In genomic region chr17:32846143-32846542, GRCh38 we compare ENCODE assay signal across 27 cellular contexts.
"Had no signal": no experiment of that assay in that cellular context is flagged by ENCODE, and none has a peak within 500 bp of the region (broad histone marks: within the 10 kb centered on the region; RNA-seq: fewer than 3 reads in every experiment).

No MANE protein-coding gene starts in this region.

- H3K4me3 Mint-ChIP-seq: immature natural killer cell; naive thymus-derived CD4-positive, alpha-beta T cell; natural killer cell treated with Interleukin-12 subunit alpha and Interleukin-12 subunit beta and Interleukin-15 and Interleukin-18, amount 100 ng/mL, for 72 hours; stimulated activated memory B cell treated with anti-CD40 and anti-IgM and Interleukin-4, amounts not matched to agents 10 μg/mL and 1 μg/mL and 100 μg/mL, for 72 hours; stimulated activated naive CD8-positive, alpha-beta T cell treated with anti-CD3 and anti-CD28 coated beads, Interleukin-15, amount 100 ng/mL, for 72 hours; type B pancreatic cell had no signal

- H3K4me2 ChIP-seq: smooth muscle cell had no signal

- H3K9me3 ChIP-seq: left ventricle myocardium inferior, mucosa of descending colon, ovary, right atrium auricular region, right lobe of liver, tibial nerve, uterus had no signal

- H3K27ac ChIP-seq: left ventricle myocardium inferior, ovary, right lobe of liver, tibial nerve, uterus had no signal

- H3K27ac Mint-ChIP-seq: immature natural killer cell; naive thymus-derived CD4-positive, alpha-beta T cell; natural killer cell treated with Interleukin-12 subunit alpha and Interleukin-12 subunit beta and Interleukin-15 and Interleukin-18, amount 100 ng/mL, for 72 hours; progenitor cell of endocrine pancreas; stimulated activated memory B cell treated with anti-CD40 and anti-IgM and Interleukin-4, amounts not matched to agents 10 μg/mL and 1 μg/mL and 100 μg/mL, for 72 hours; stimulated activated naive CD8-positive, alpha-beta T cell treated with anti-CD3 and anti-CD28 coated beads, Interleukin-15, amount 100 ng/mL, for 72 hours; type B pancreatic cell had no signal

- ATAC-seq: left colon; mucosa of descending colon; naive thymus-derived CD4-positive, alpha-beta T cell; natural killer cell treated with Interleukin-12 subunit alpha and Interleukin-12 subunit beta and Interleukin-15 and Interleukin-18, amount 100 ng/mL, for 72 hours; right lobe of liver; stimulated activated memory B cell treated with anti-CD40 and anti-IgM and Interleukin-4, amounts not matched to agents 10 μg/mL and 1 μg/mL and 100 μg/mL, for 72 hours; stimulated activated naive CD8-positive, alpha-beta T cell treated with anti-CD3 and anti-CD28 coated beads, Interleukin-15, amount 100 ng/mL, for 72 hours had no signal

- H3K36me3 Mint-ChIP-seq: immature natural killer cell; naive thymus-derived CD4-positive, alpha-beta T cell; natural killer cell treated with Interleukin-12 subunit alpha and Interleukin-12 subunit beta and Interleukin-15 and Interleukin-18, amount 100 ng/mL, for 72 hours; stimulated activated memory B cell treated with anti-CD40 and anti-IgM and Interleukin-4, amounts not matched to agents 10 μg/mL and 1 μg/mL and 100 μg/mL, for 72 hours; type B pancreatic cell had no signal

- DNase-seq: hypothalamus; immature natural killer cell; islet precursor cell; kidney glomerular epithelial cell; left colon; left ventricle myocardium inferior; midbrain; mucosa of descending colon; naive thymus-derived CD4-positive, alpha-beta T cell; ovary; right lobe of liver; stimulated activated CD4-positive, alpha-beta T cell treated with anti-CD3 and anti-CD28 coated beads, Interleukin-1b, Interleukin-23, amount 100 ng/mL, for 48 hours; stimulated activated CD4-positive, alpha-beta T cell treated with anti-CD3 and anti-CD28 coated beads, Interleukin-2, amount 100 ng/mL, for 48 hours; stimulated activated CD4-positive, alpha-beta T cell treated with anti-CD3 and anti-CD28 coated beads, Interleukin-4, amount 100 ng/mL, for 4 hours; stimulated activated CD8-positive, alpha-beta memory T cell treated with anti-CD3 and anti-CD28 coated beads, Interleukin-4, amount 100 ng/mL, for 48 hours; stimulated activated naive CD4-positive, alpha-beta T cell treated with Interleukin-2 at 50 U/mL for 16 hours; stimulated activated naive CD8-positive, alpha-beta T cell treated with anti-CD3 and anti-CD28 coated beads, Interleukin-15, amount 100 ng/mL, for 72 hours; substantia nigra; uterus had no signal

- H3K9me3 Mint-ChIP-seq: immature natural killer cell; natural killer cell treated with Interleukin-12 subunit alpha and Interleukin-12 subunit beta and Interleukin-15 and Interleukin-18, amount 100 ng/mL, for 72 hours; stimulated activated memory B cell treated with anti-CD40 and anti-IgM and Interleukin-4, amounts not matched to agents 10 μg/mL and 1 μg/mL and 100 μg/mL, for 72 hours; stimulated activated naive CD8-positive, alpha-beta T cell treated with anti-CD3 and anti-CD28 coated beads, Interleukin-15, amount 100 ng/mL, for 72 hours; type B pancreatic cell had no signal

- H3K4me1 Mint-ChIP-seq: immature natural killer cell; naive thymus-derived CD4-positive, alpha-beta T cell; stimulated activated naive CD8-positive, alpha-beta T cell treated with anti-CD3 and anti-CD28 coated beads, Interleukin-15, amount 100 ng/mL, for 72 hours had no signal

- H3K27me3 Mint-ChIP-seq: progenitor cell of endocrine pancreas; stimulated activated memory B cell treated with anti-CD40 and anti-IgM and Interleukin-4, amounts not matched to agents 10 μg/mL and 1 μg/mL and 100 μg/mL, for 72 hours; type B pancreatic cell had no signal

- H3K4me1 ChIP-seq: right lobe of liver, tibial nerve, uterus had no signal

- H3K36me3 ChIP-seq: left ventricle myocardium inferior, ovary, right atrium auricular region, right lobe of liver, tibial nerve, uterus had no signal

- H3K4me3 ChIP-seq: left ventricle myocardium inferior, lung, mucosa of descending colon, ovary, right atrium auricular region, right lobe of liver, smooth muscle cell, tibial nerve, uterus had no signal

- H3K27me3 ChIP-seq: ovary, right atrium auricular region, right lobe of liver, tibial nerve, uterus had no signal
